ENCODE assay signal across 8 cellular contexts in the genomic region with DNA sequence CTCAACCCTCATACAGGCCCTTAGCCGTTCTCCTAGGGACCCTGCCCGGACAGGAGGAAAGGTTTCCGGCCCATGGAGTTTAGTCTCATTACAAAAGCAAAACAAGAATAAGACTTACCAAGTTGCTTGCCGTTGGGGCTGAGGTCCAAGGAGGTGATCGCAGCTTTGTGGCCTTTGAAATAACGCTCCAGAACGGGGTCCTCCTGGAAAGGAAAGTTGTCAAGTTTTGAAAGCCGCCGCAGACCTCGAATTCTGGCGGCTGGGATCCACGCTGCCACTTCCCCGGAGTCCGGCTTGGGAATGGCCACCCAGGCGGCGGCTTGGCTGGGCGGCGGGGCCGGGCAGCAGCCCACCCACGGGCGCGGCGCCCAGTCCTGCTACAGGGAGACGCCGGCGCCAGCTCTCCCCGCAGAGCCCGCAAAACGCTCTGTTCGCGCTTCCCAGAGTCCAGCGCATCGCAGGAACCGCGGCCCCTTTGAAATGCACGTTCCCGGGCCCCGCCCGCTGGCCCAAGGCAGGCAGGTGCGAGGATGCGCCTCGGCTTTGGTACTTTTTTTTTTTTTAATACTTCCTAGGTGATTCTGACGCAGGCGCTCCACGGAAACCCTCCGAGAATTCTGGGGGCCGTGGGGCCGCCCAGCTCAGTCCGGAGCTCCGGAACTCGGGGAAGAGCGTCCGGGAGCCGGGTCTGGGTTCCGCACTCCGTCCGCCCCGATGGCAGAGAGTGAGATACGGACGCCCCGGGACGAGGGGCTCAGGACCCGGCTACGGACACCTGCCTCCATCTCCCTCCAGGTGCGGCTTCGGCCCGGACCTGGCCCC. TPM values are rescaled to one million over a fixed set of nuclear protein-coding genes. Genes with fewer than 3 reads are reported as not detected.
DNase-seq lines count a peak whose midpoint lies in the region; ATAC-seq and TF ChIP-seq lines count a peak whose summit lies in the region.

No MANE protein-coding gene starts in this region.

- no peaks in the 10 kb centered on the region for H3K9me3 ChIP-seq in mucosa of rectum (ENCODE audit: control insufficient read depth in 2 of 2, low read length in 2 of 2)

- H3K4me1 ChIP-seq in mucosa of rectum (ENCODE audit: control insufficient read depth in 2 of 2, insufficient read depth in 2 of 2, low read length in 2 of 2), result peaks cover 19 to 23% of the 10 kb centered on the region in 2 donors

- no peaks in the 10 kb centered on the region for H3K27me3 Mint-ChIP-seq in activated CD8-positive, alpha-beta T cell treated with anti-CD3 and anti-CD28 coated beads for 36 hours
- H3K27me3 Mint-ChIP-seq in endothelial cell (ENCODE audit: unreplicated experiment), result peaks cover 10% of the 10 kb centered on the region
- no peaks in the 10 kb centered on the region for H3K27me3 Mint-ChIP-seq in stimulated activated naive B cell treated with anti-CD40 and anti-IgM and Interleukin-4, amounts not matched to agents 10 μg/mL and 1 μg/mL and 100 μg/mL, for 72 hours

- H3K36me3 ChIP-seq in mucosa of rectum (ENCODE audit: control insufficient read depth in 2 of 2, insufficient read depth in 2 of 2, low read length in 2 of 2), result no peaks in the 10 kb centered on the region

- ATAC-seq in HG02588 (IDR thresholded peaks at IDR 0.05; ENCODE audit: unreplicated experiment), result peak; percentile 32
- ATAC-seq in activated CD8-positive, alpha-beta T cell treated with anti-CD3 and anti-CD28 coated beads for 36 hours, result peak; percentile 25
- peak; percentile 58 to 59 for ATAC-seq in stimulated activated naive B cell treated with anti-CD40 and anti-IgM and Interleukin-4, amounts not matched to agents 10 μg/mL and 1 μg/mL and 100 μg/mL, for 72 hours (replicated peaks)

- peak overlapping the region; percentile 98 for H3K4me3 Mint-ChIP-seq in activated CD8-positive, alpha-beta T cell treated with anti-CD3 and anti-CD28 coated beads for 36 hours
- H3K4me3 Mint-ChIP-seq in endothelial cell (ENCODE audit: unreplicated experiment), result peak overlapping the region; percentile 96
- peak overlapping the region; percentile 92 to 93 for H3K4me3 Mint-ChIP-seq in stimulated activated naive B cell treated with anti-CD40 and anti-IgM and Interleukin-4, amounts not matched to agents 10 μg/mL and 1 μg/mL and 100 μg/mL, for 72 hours

- H3K9me3 Mint-ChIP-seq in activated CD8-positive, alpha-beta T cell treated with anti-CD3 and anti-CD28 coated beads for 36 hours, result no peaks in the 10 kb centered on the region
- no peaks in the 10 kb centered on the region for H3K9me3 Mint-ChIP-seq in endothelial cell (ENCODE audit: unreplicated experiment)
- no peaks in the 10 kb centered on the region for H3K9me3 Mint-ChIP-seq in stimulated activated naive B cell treated with anti-CD40 and anti-IgM and Interleukin-4, amounts not matched to agents 10 μg/mL and 1 μg/mL and 100 μg/mL, for 72 hours

- DNase-seq in DMS79 treated with DMSO at 0.1 percent for 48 hours (lab: John Stamatoyannopoulos, UW), result peak; percentile 16
- no peak for DNase-seq in DMS79 (lab: John Stamatoyannopoulos, UW)
- peak; percentile 74 for DNase-seq in NB4 (ENCODE audit: low read depth)
- DNase-seq in activated CD8-positive, alpha-beta T cell treated with anti-CD3 and anti-CD28 coated beads for 36 hours, result peak; percentile 67
- DNase-seq in endothelial cell (ENCODE audit: low spot score), result peak; percentile 43
- peak; percentile 61 for DNase-seq in stimulated activated naive B cell treated with anti-CD40 and anti-IgM and Interleukin-4, amounts not matched to agents 10 μg/mL and 1 μg/mL and 100 μg/mL, for 72 hours

- intact Hi-C loops in activated CD8-positive, alpha-beta T cell treated with anti-CD3 and anti-CD28 coated beads for 36 hours (cut with micrococcal nuclease), result loop anchor here (2.0 to 5.0 kb wide), 4 partner anchors 30 to 483 kb away; a partner anchor contains a TSS

- no peak for TF ChIP-seq CTCF in NB4 (IDR thresholded peaks at IDR 0.05; ENCODE audit: low read depth, low read length)
- TF ChIP-seq CTCF in activated CD8-positive, alpha-beta T cell treated with anti-CD3 and anti-CD28 coated beads for 36 hours (IDR thresholded peaks at IDR 0.05), result no peak
- TF ChIP-seq CTCF in endothelial cell (IDR thresholded peaks at IDR 0.05; ENCODE audit: unreplicated experiment), result peak; percentile 23

- H3K4me1 Mint-ChIP-seq in activated CD8-positive, alpha-beta T cell treated with anti-CD3 and anti-CD28 coated beads for 36 hours (ENCODE audit: low read depth), result peaks cover 59% of the 10 kb centered on the region
- H3K4me1 Mint-ChIP-seq in endothelial cell (ENCODE audit: unreplicated experiment), result peaks cover 32% of the 10 kb centered on the region
- peaks cover 21 to 54% of the 10 kb centered on the region in 2 donors for H3K4me1 Mint-ChIP-seq in stimulated activated naive B cell treated with anti-CD40 and anti-IgM and Interleukin-4, amounts not matched to agents 10 μg/mL and 1 μg/mL and 100 μg/mL, for 72 hours

- CTCF ChIA-PET in activated CD8-positive, alpha-beta T cell treated with anti-CD3 and anti-CD28 coated beads for 36 hours (lab: Charles Lee), result interaction anchor here (0.7 to 5.3 kb wide), 15 partner anchors 12 to 506 kb away, joined by 3 to 80 read pairs (median 4); no protein-coding TSS in a partner anchor

- TF ChIP-seq POLR2A in NB4 (IDR thresholded peaks at IDR 0.05; ENCODE audit: extremely low read depth, insufficient read length), result no peak

- POLR2A ChIA-PET in activated CD8-positive, alpha-beta T cell treated with anti-CD3 and anti-CD28 coated beads for 36 hours (lab: Charles Lee), result interaction anchor here (0.6 to 1.9 kb wide), 9 partner anchors 31 to 481 kb away, joined by 3 to 7 read pairs (median 4); a partner anchor contains a TSS

- H3K9ac ChIP-seq in mucosa of rectum (ENCODE audit: low read depth in 1 of 2, low read length in 2 of 2), result peak overlapping the region; percentile 95 to 97

- H3K4me3 ChIP-seq in NB4 (ENCODE audit: low read depth, low read length) (peak overlapping the region; percentile 88), mucosa of rectum (ENCODE audit: low read length in 2 of 2) (peak overlapping the region; percentile 95 to 99)

- peaks cover 35% of the 10 kb centered on the region for H3K36me3 Mint-ChIP-seq in activated CD8-positive, alpha-beta T cell treated with anti-CD3 and anti-CD28 coated beads for 36 hours (ENCODE audit: low read depth)
- peaks cover 10% of the 10 kb centered on the region for H3K36me3 Mint-ChIP-seq in endothelial cell (ENCODE audit: low read depth, unreplicated experiment)
- H3K36me3 Mint-ChIP-seq in stimulated activated naive B cell treated with anti-CD40 and anti-IgM and Interleukin-4, amounts not matched to agents 10 μg/mL and 1 μg/mL and 100 μg/mL, for 72 hours, result peaks cover 19 to 22% of the 10 kb centered on the region in 2 donors

- H3K27ac ChIP-seq in mucosa of rectum (ENCODE audit: low read depth in 2 of 2, low read length in 2 of 2), result peak overlapping the region; percentile 91 to 92

- H3K27me3 ChIP-seq in mucosa of rectum (ENCODE audit: control insufficient read depth in 2 of 2, insufficient read depth in 2 of 2, low read length in 2 of 2), result no peaks in the 10 kb centered on the region

- H3K27ac Mint-ChIP-seq in activated CD8-positive, alpha-beta T cell treated with anti-CD3 and anti-CD28 coated beads for 36 hours, result peak overlapping the region; percentile 99
- no peak overlapping the region for H3K27ac Mint-ChIP-seq in endothelial cell (ENCODE audit: unreplicated experiment)
- peak overlapping the region; percentile 96 for H3K27ac Mint-ChIP-seq in stimulated activated naive B cell treated with anti-CD40 and anti-IgM and Interleukin-4, amounts not matched to agents 10 μg/mL and 1 μg/mL and 100 μg/mL, for 72 hours

RNA-seq across cellular contexts. Expression of a gene that starts 0.6 kb away (rescaled TPM):
- total RNA-seq in activated CD8-positive, alpha-beta T cell treated with anti-CD3 and anti-CD28 coated beads for 36 hours, result 1 to 10 TPM; 5.9 to 6.4 TPM
- 5.7 TPM for total RNA-seq in endothelial cell (ENCODE audit: unreplicated experiment)

RNA-seq across cellular contexts. Expression of a gene that starts 0.6 kb away (rescaled TPM):
- 10 to 100 TPM; 31.9 to 34.8 TPM for total RNA-seq in activated CD8-positive, alpha-beta T cell treated with anti-CD3 and anti-CD28 coated beads for 36 hours
- total RNA-seq in endothelial cell (ENCODE audit: unreplicated experiment), result 22.7 TPM
